8 cellular contexts compared by ENCODE assay signal in genomic region chr10:58511765-58512469, GRCh38. TPM values are rescaled to one million over a fixed set of nuclear protein-coding genes. Genes with fewer than 3 reads are reported as not detected.
DNase-seq lines count a peak whose midpoint lies in the region; ATAC-seq and TF ChIP-seq lines count a peak whose summit lies in the region.

No MANE protein-coding gene starts in this region.

- no peak overlapping the region for H3K27ac Mint-ChIP-seq in CD8-positive, alpha-beta T cell

- no peak for DNase-seq in CD8-positive, alpha-beta T cell
- DNase-seq in RWPE2 (ENCODE audit: low spot score) (no peak), fibroblast of villous mesenchyme (ENCODE audit: low read depth) (peak; percentile 7), omental fat pad (ENCODE audit: low spot score) (no peak), GM19238 (ENCODE audit: insufficient read length, low spot score) (no peak), COLO668 (lab: John Stamatoyannopoulos, UW; ENCODE audit: unreplicated experiment) (no peak)

- H3K4me1 ChIP-seq in CD8-positive, alpha-beta T cell (ENCODE audit: insufficient read depth, low read length), result peaks cover 4% of the 10 kb centered on the region
- H3K4me1 ChIP-seq in RWPE2 (ENCODE audit: insufficient read depth, poor library complexity, severe bottlenecking), result peaks cover 22% of the 10 kb centered on the region

- no peak for ATAC-seq in CD8-positive, alpha-beta T cell
- ATAC-seq in RWPE2 (ENCODE audit: low read depth) (no peak), omental fat pad (ENCODE audit: low FRiP score) (peak; percentile 66), GM21825 (IDR thresholded peaks at IDR 0.05; ENCODE audit: unreplicated experiment) (no peak), HG03039 (IDR thresholded peaks at IDR 0.05; ENCODE audit: unreplicated experiment) (no peak)

- H3K36me3 ChIP-seq in CD8-positive, alpha-beta T cell (ENCODE audit: insufficient read depth, low read length), result no peaks in the 10 kb centered on the region
- H3K36me3 ChIP-seq in RWPE2 (ENCODE audit: low read depth), result no peaks in the 10 kb centered on the region

- H3K27me3 ChIP-seq in CD8-positive, alpha-beta T cell (ENCODE audit: insufficient read depth, low read length), result peaks cover 9% of the 10 kb centered on the region
- no peaks in the 10 kb centered on the region for H3K27me3 ChIP-seq in RWPE2 (ENCODE audit: insufficient read depth, poor library complexity, severe bottlenecking)

- no peaks in the 10 kb centered on the region for H3K9me3 ChIP-seq in CD8-positive, alpha-beta T cell (ENCODE audit: low read length)
- no peaks in the 10 kb centered on the region for H3K9me3 ChIP-seq in RWPE2 (ENCODE audit: severe bottlenecking)

- H3K4me3 ChIP-seq in CD8-positive, alpha-beta T cell (ENCODE audit: low read depth, low read length), result no peak overlapping the region
- H3K4me3 ChIP-seq in RWPE2 (ENCODE audit: severe bottlenecking), result peak overlapping the region; percentile 88
- H3K4me3 ChIP-seq in fibroblast of villous mesenchyme (ENCODE audit: low read depth, low read length), result peak overlapping the region; percentile 79

- H3K27ac ChIP-seq in CD8-positive, alpha-beta T cell (ENCODE audit: low read depth, low read length), result no peak overlapping the region
- H3K27ac ChIP-seq in RWPE2 (ENCODE audit: poor library complexity, severe bottlenecking), result peak overlapping the region; percentile 75

- CTCF ChIA-PET in CD8-positive, alpha-beta T cell (lab: Charles Lee), result no interaction called here

- H3K4me1 Mint-ChIP-seq in CD8-positive, alpha-beta T cell (ENCODE audit: low read depth), result peaks cover 11% of the 10 kb centered on the region

- TF ChIP-seq CTCF in CD8-positive, alpha-beta T cell (IDR thresholded peaks at IDR 0.05), result no peak
- no peak for TF ChIP-seq CTCF in RWPE2 (IDR thresholded peaks at IDR 0.05; ENCODE audit: poor library complexity, severe bottlenecking)
- no peak for TF ChIP-seq CTCF in fibroblast of villous mesenchyme (IDR thresholded peaks at IDR 0.05; ENCODE audit: insufficient read depth, low read depth, low read length)
- no peak for TF ChIP-seq CTCF in omental fat pad (IDR thresholded peaks at IDR 0.05)

- no peaks in the 10 kb centered on the region for H3K9me3 Mint-ChIP-seq in CD8-positive, alpha-beta T cell

- POLR2A ChIA-PET in CD8-positive, alpha-beta T cell (lab: Charles Lee), result no interaction called here

- H3K4me3 Mint-ChIP-seq in CD8-positive, alpha-beta T cell, result peak overlapping the region; percentile 76

- no peaks in the 10 kb centered on the region for H3K36me3 Mint-ChIP-seq in CD8-positive, alpha-beta T cell

- peaks cover 25% of the 10 kb centered on the region for H3K27me3 Mint-ChIP-seq in CD8-positive, alpha-beta T cell (ENCODE audit: low read depth)

- intact Hi-C loops in CD8-positive, alpha-beta T cell (cut with DNase I, micrococcal nuclease), result loop anchor here in 1 of 2 experiments (10.0 kb wide), 1 partner anchor 217 kb away; no protein-coding TSS in a partner anchor

RNA-seq across cellular contexts. Expression of gene BICC1, which starts 0.8 kb away (rescaled TPM):
- not detected for total RNA-seq in CD8-positive, alpha-beta T cell
- total RNA-seq in fibroblast of villous mesenchyme, result 39.3 and 47.7 TPM in 2 replicates
- 10 to 100 TPM; 14.8 to 44.6 (median 27.2) TPM for total RNA-seq in omental fat pad

Comparison
In these comparisons a context has a peak if more than half of its experiments do, and no peak if none do; other contexts are left out.
1. RNA of gene BICC1, which starts 0.8 kb away (total RNA-seq): 39.3 to 47.7 TPM in fibroblast of villous mesenchyme and 14.8 to 44.6 TPM in omental fat pad; not detected in CD8-positive, alpha-beta T cell; every median in the first group is over 10 times any median in the second.